ENCODE assay signal across 14 cellular contexts in the genomic region with DNA sequence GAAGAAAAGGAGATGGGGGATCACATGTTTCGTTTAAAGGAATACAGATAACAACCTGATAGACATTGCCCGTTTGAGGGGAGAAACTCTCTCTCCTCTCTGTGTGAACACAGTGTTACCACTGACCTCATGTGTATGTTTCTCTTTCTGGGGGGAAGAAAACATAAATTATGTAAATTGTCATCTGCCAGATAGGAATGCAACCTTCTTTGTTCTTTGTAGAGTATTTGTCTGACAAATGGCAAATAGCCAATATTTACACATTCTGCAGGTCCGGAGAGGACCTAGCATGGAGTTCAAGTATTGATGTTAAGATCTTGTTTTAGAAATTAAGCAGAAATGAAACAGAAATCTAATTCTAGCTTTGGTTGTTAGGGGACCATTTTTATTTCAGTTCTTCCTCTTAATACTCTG.
DNase-seq lines count a peak whose midpoint lies in the region; ATAC-seq and TF ChIP-seq lines count a peak whose summit lies in the region.
"Had no signal": no experiment of that assay in that cellular context is flagged by ENCODE, and none has a peak within 500 bp of the region (broad histone marks: within the 10 kb centered on the region; RNA-seq: fewer than 3 reads in every experiment).

No MANE protein-coding gene starts in this region.

- H3K27me3 ChIP-seq in endodermal cell (ENCODE audit: control insufficient read depth, insufficient read depth, low read length, poor library complexity, severe bottlenecking) = no peaks in the 10 kb centered on the region
- H3K27me3 ChIP-seq: right atrium auricular region had no signal

- H3K4me3 ChIP-seq in astrocyte of the spinal cord (ENCODE audit: low read depth, low read length) = no peak overlapping the region
- no peak overlapping the region for H3K4me3 ChIP-seq in endodermal cell (ENCODE audit: low read length)
- H3K4me3 ChIP-seq: coronary artery, lower lobe of right lung, right atrium auricular region had no signal

- no peak overlapping the region for H3K27ac ChIP-seq in endodermal cell (ENCODE audit: low read depth, low read length)
- H3K27ac ChIP-seq: coronary artery, lower lobe of right lung, right atrium auricular region had no signal

- no peaks in the 10 kb centered on the region for H3K27me3 Mint-ChIP-seq in endodermal cell (ENCODE audit: insufficient read depth)
- H3K27me3 Mint-ChIP-seq: activated T-cell treated with anti-CD3 and anti-CD28 coated beads, Interleukin-2, amount 50 U/mL, for 24 hours; stimulated activated memory B cell treated with anti-CD40 and anti-IgM and Interleukin-4, amounts not matched to agents 10 μg/mL and 1 μg/mL and 100 μg/mL, for 72 hours had no signal

- no peaks in the 10 kb centered on the region for H3K9me3 ChIP-seq in endodermal cell (ENCODE audit: control insufficient read depth, low read length)
- H3K9me3 ChIP-seq: lower lobe of right lung, right atrium auricular region had no signal

- no peak overlapping the region for H3K9ac ChIP-seq in endodermal cell (ENCODE audit: extremely low read depth, low read length, poor library complexity, severe bottlenecking)

- H3K4me1 ChIP-seq in endodermal cell (ENCODE audit: control insufficient read depth, insufficient read depth, low read length) = peaks cover 26% of the 10 kb centered on the region
- H3K4me1 ChIP-seq: lower lobe of right lung, right atrium auricular region had no signal

- no peaks in the 10 kb centered on the region for H3K36me3 ChIP-seq in endodermal cell (ENCODE audit: control insufficient read depth, insufficient read depth, low read length)
- H3K36me3 ChIP-seq: lower lobe of right lung, right atrium auricular region had no signal

- in situ Hi-C loops in astrocyte of the spinal cord (cut with HindIII; ENCODE audit: low sequenced_read_pairs) = no loop called here

- H3K27ac Mint-ChIP-seq in endodermal cell = no peak overlapping the region
- H3K27ac Mint-ChIP-seq: activated T-cell treated with anti-CD3 and anti-CD28 coated beads, Interleukin-2, amount 50 U/mL, for 24 hours; stimulated activated memory B cell treated with anti-CD40 and anti-IgM and Interleukin-4, amounts not matched to agents 10 μg/mL and 1 μg/mL and 100 μg/mL, for 72 hours; T-helper 1 cell treated with Interleukin-12 subunit alpha and Interleukin-12 subunit beta and Interleukin-4 antibody, amounts not matched to agents 30 μg/mL and 1 μg/mL, for 36 hours had no signal

- ATAC-seq in GM18502 (IDR thresholded peaks at IDR 0.05; ENCODE audit: poor library complexity, unreplicated experiment) (peak; percentile 72), GM21515 (IDR thresholded peaks at IDR 0.05; ENCODE audit: unreplicated experiment) (peak; percentile 72), HG03175 (IDR thresholded peaks at IDR 0.05; ENCODE audit: unreplicated experiment) (peak; percentile 45), esophagus mucosa (no peak)
- ATAC-seq: stimulated activated memory B cell treated with anti-CD40 and anti-IgM and Interleukin-4, amounts not matched to agents 10 μg/mL and 1 μg/mL and 100 μg/mL, for 72 hours had no signal

- TF ChIP-seq CTCF in astrocyte of the spinal cord (IDR thresholded peaks at IDR 0.05; ENCODE audit: low read depth, low read length) (no peak), endodermal cell (conservative IDR thresholded peaks at IDR 0.05) (no peak)

- no peaks in the 10 kb centered on the region for H3K36me3 Mint-ChIP-seq in endodermal cell (ENCODE audit: low read depth)
- H3K36me3 Mint-ChIP-seq: stimulated activated memory B cell treated with anti-CD40 and anti-IgM and Interleukin-4, amounts not matched to agents 10 μg/mL and 1 μg/mL and 100 μg/mL, for 72 hours had no signal

- no peaks in the 10 kb centered on the region for H3K9me3 Mint-ChIP-seq in endodermal cell
- H3K9me3 Mint-ChIP-seq: activated T-cell treated with anti-CD3 and anti-CD28 coated beads, Interleukin-2, amount 50 U/mL, for 24 hours; stimulated activated memory B cell treated with anti-CD40 and anti-IgM and Interleukin-4, amounts not matched to agents 10 μg/mL and 1 μg/mL and 100 μg/mL, for 72 hours; T-helper 1 cell treated with Interleukin-12 subunit alpha and Interleukin-12 subunit beta and Interleukin-4 antibody, amounts not matched to agents 30 μg/mL and 1 μg/mL, for 36 hours had no signal

- no peak overlapping the region for H3K4me3 Mint-ChIP-seq in endodermal cell
- H3K4me3 Mint-ChIP-seq: activated T-cell treated with anti-CD3 and anti-CD28 coated beads, Interleukin-2, amount 50 U/mL, for 24 hours; stimulated activated memory B cell treated with anti-CD40 and anti-IgM and Interleukin-4, amounts not matched to agents 10 μg/mL and 1 μg/mL and 100 μg/mL, for 72 hours; T-helper 1 cell treated with Interleukin-12 subunit alpha and Interleukin-12 subunit beta and Interleukin-4 antibody, amounts not matched to agents 30 μg/mL and 1 μg/mL, for 36 hours had no signal

- peaks cover 29% of the 10 kb centered on the region for H3K4me1 Mint-ChIP-seq in endodermal cell
- H3K4me1 Mint-ChIP-seq: stimulated activated memory B cell treated with anti-CD40 and anti-IgM and Interleukin-4, amounts not matched to agents 10 μg/mL and 1 μg/mL and 100 μg/mL, for 72 hours had no signal

- WGBS in endodermal cell (ENCODE audit: insufficient coverage in 1 of 2, insufficient read length in 1 of 2), 2 experiments = 77 to 88% methylated on average over 3 of the region's 3 CpGs

- DNase-seq in astrocyte of the spinal cord (ENCODE audit: low read depth, low spot score) = peak; percentile 5
- DNase-seq in endodermal cell = no peak
- DNase-seq in activated CD4-positive, alpha-beta T cell treated with anti-CD3 and anti-CD28 coated beads for 48 hours = no peak
- DNase-seq in middle frontal gyrus (ENCODE audit: extremely low spot score, low spot score) = no peak
- DNase-seq: activated T-cell treated with anti-CD3 and anti-CD28 coated beads, Interleukin-2, amount 50 U/mL, for 24 hours; lower lobe of right lung had no signal
